9 cellular contexts compared by ENCODE assay signal in the genomic region with DNA sequence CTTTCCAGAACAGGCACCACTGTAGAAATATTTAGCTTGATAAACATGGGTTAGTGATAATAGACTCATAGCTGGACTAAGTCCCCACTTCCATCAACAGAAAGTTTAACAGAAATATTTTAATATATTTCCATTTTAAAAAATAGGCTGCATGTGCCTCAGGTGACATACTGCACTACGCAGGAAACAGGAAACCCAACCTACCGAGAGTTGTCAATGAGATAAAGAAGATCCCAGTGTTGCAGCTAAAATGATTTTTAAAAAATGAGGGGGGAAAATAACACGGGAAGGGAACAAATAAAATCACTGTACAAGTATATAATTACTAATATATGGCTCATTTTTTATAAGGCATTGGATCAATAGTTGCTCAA.
DNase-seq lines count a peak whose midpoint lies in the region; ATAC-seq and TF ChIP-seq lines count a peak whose summit lies in the region.
"Had no signal": no experiment of that assay in that cellular context is flagged by ENCODE, and none has a peak within 500 bp of the region (broad histone marks: within the 10 kb centered on the region; RNA-seq: fewer than 3 reads in every experiment).

No MANE protein-coding gene starts in this region.

- peaks cover 23% of the 10 kb centered on the region for H3K4me1 ChIP-seq in CD8-positive, alpha-beta T cell (ENCODE audit: insufficient read depth, low read length)
- H3K4me1 ChIP-seq: ascending aorta had no signal

- H3K4me3 ChIP-seq in CD8-positive, alpha-beta T cell (ENCODE audit: low read depth, low read length), result peak overlapping the region; percentile 55

- H3K27ac Mint-ChIP-seq in CD8-positive, alpha-beta T cell, result peak overlapping the region; percentile 98
- H3K27ac Mint-ChIP-seq in T-helper 2 cell treated with Interferon-gamma antibody and Interleukin-4, amounts not matched to agents 5 μg/mL and 100 μg/mL, for 36 hours, result peak overlapping the region; percentile 99
- peak overlapping the region; percentile 93 for H3K27ac Mint-ChIP-seq in memory B cell

- H3K9me3 Mint-ChIP-seq in CD8-positive, alpha-beta T cell, result no peaks in the 10 kb centered on the region
- no peaks in the 10 kb centered on the region for H3K9me3 Mint-ChIP-seq in T-helper 2 cell treated with Interferon-gamma antibody and Interleukin-4, amounts not matched to agents 5 μg/mL and 100 μg/mL, for 36 hours
- H3K9me3 Mint-ChIP-seq in memory B cell, result no peaks in the 10 kb centered on the region

- H3K36me3 ChIP-seq in CD8-positive, alpha-beta T cell (ENCODE audit: insufficient read depth, low read length), result no peaks in the 10 kb centered on the region
- H3K36me3 ChIP-seq: ascending aorta had no signal

- H3K4me3 Mint-ChIP-seq in CD8-positive, alpha-beta T cell, result peak overlapping the region; percentile 90
- H3K4me3 Mint-ChIP-seq in T-helper 2 cell treated with Interferon-gamma antibody and Interleukin-4, amounts not matched to agents 5 μg/mL and 100 μg/mL, for 36 hours, result peak overlapping the region; percentile 91
- H3K4me3 Mint-ChIP-seq in memory B cell, result peak overlapping the region; percentile 87

- peaks cover 41% of the 10 kb centered on the region for H3K4me1 Mint-ChIP-seq in CD8-positive, alpha-beta T cell (ENCODE audit: low read depth)
- peaks cover 44% of the 10 kb centered on the region for H3K4me1 Mint-ChIP-seq in T-helper 2 cell treated with Interferon-gamma antibody and Interleukin-4, amounts not matched to agents 5 μg/mL and 100 μg/mL, for 36 hours (ENCODE audit: low read depth)
- H3K4me1 Mint-ChIP-seq in memory B cell, result peaks cover 13% of the 10 kb centered on the region

- no peaks in the 10 kb centered on the region for H3K27me3 Mint-ChIP-seq in CD8-positive, alpha-beta T cell (ENCODE audit: low read depth)
- no peaks in the 10 kb centered on the region for H3K27me3 Mint-ChIP-seq in T-helper 2 cell treated with Interferon-gamma antibody and Interleukin-4, amounts not matched to agents 5 μg/mL and 100 μg/mL, for 36 hours (ENCODE audit: low read depth)
- no peaks in the 10 kb centered on the region for H3K27me3 Mint-ChIP-seq in memory B cell

- CTCF ChIA-PET in CD8-positive, alpha-beta T cell (lab: Charles Lee), result interaction anchor here (1.0 to 2.8 kb wide), 4 partner anchors 23 to 45 kb away, joined by 3 to 13 read pairs (median 3); no protein-coding TSS in a partner anchor

- intact Hi-C loops in CD8-positive, alpha-beta T cell (cut with DNase I, micrococcal nuclease), result loop anchor here (5.0 to 10.0 kb wide), 5 partner anchors 210 to 1668 kb away; a partner anchor contains a TSS

- peak; percentile 33 for ATAC-seq in CD8-positive, alpha-beta T cell
- ATAC-seq in GM21423 (IDR thresholded peaks at IDR 0.05; ENCODE audit: unreplicated experiment) (peak; percentile 21), memory B cell (ENCODE audit: low read depth) (peak; percentile 9)

- DNase-seq in CD8-positive, alpha-beta T cell, result no peak
- no peak for DNase-seq in T-helper 2 cell treated with Interferon-gamma antibody and Interleukin-4, amounts not matched to agents 5 μg/mL and 100 μg/mL, for 36 hours (ENCODE audit: low spot score)
- no peak for DNase-seq in memory B cell (ENCODE audit: low spot score in 2 of 2)
- DNase-seq in NCI-H1417 treated with DMSO at 0.1 percent for 48 hours (lab: John Stamatoyannopoulos, UW), result no peak
- no peak for DNase-seq in activated gamma-delta T cell treated with Interleukin-2 at 50 U/mL for 16 hours
- no peak for DNase-seq in caudate nucleus (lab: John Stamatoyannopoulos, UW)
- no peak for DNase-seq in retina

- TF ChIP-seq CTCF in CD8-positive, alpha-beta T cell (IDR thresholded peaks at IDR 0.05), result no peak

- no peaks in the 10 kb centered on the region for H3K9me3 ChIP-seq in CD8-positive, alpha-beta T cell (ENCODE audit: low read length)
- H3K9me3 ChIP-seq: ascending aorta had no signal

- H3K36me3 Mint-ChIP-seq in CD8-positive, alpha-beta T cell, result peaks cover 5% of the 10 kb centered on the region
- peaks cover 8% of the 10 kb centered on the region for H3K36me3 Mint-ChIP-seq in T-helper 2 cell treated with Interferon-gamma antibody and Interleukin-4, amounts not matched to agents 5 μg/mL and 100 μg/mL, for 36 hours (ENCODE audit: low read depth)
- H3K36me3 Mint-ChIP-seq in memory B cell, result no peaks in the 10 kb centered on the region

- POLR2A ChIA-PET in CD8-positive, alpha-beta T cell (lab: Charles Lee), result interaction anchor here (0.6 to 3.0 kb wide), 14 partner anchors 10 to 1665 kb away, joined by 3 to 25 read pairs (median 5); a partner anchor contains a TSS

- no peaks in the 10 kb centered on the region for H3K27me3 ChIP-seq in CD8-positive, alpha-beta T cell (ENCODE audit: insufficient read depth, low read length)
- H3K27me3 ChIP-seq: ascending aorta had no signal

- peak overlapping the region; percentile 85 for H3K27ac ChIP-seq in CD8-positive, alpha-beta T cell (ENCODE audit: low read depth, low read length)
- no peak overlapping the region for H3K27ac ChIP-seq in caudate nucleus (ENCODE audit: low read depth, low read length)
- H3K27ac ChIP-seq: ascending aorta had no signal
